ENCODE assay signal across 30 cellular contexts in the genomic region with DNA sequence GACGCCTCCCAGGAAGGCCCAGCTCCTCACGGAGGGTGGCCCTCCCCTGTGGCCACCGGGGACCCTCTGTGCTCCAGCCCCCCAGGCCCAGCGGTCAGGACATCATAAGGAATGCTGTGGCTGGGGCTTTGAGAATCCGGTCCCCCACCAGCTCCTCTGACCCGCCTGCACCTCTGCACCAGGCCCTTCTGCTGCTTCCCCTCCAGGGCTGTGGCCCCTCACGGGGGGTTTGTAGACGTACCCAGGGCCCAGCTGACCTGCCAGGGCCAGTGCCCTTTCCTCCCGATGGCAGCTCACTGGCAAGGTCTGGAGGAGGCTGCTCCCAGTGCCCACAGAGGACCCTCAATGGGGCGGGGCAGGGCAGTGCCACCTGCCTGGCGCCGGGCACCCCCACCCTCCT.
"Had no signal": no experiment of that assay in that cellular context is flagged by ENCODE, and none has a peak within 500 bp of the region (broad histone marks: within the 10 kb centered on the region; RNA-seq: fewer than 3 reads in every experiment).

No MANE protein-coding gene starts in this region.

- H3K27ac ChIP-seq: KMS-11 had no signal

- H3K36me3 ChIP-seq: MG63 had no signal

- H3K4me2 ChIP-seq: KMS-11 had no signal

- H3K9ac ChIP-seq: KMS-11 had no signal

- H3K9me3 ChIP-seq: MG63 had no signal

- DNase-seq: Karpas-422, Kasumi-1, KG1, MG63, MM.1S, MV-4-11, NCI-H1048, NCI-H1092, NCI-H1092 treated with DMSO at 0.1 percent for 48 hours, NCI-H1417 treated with DMSO at 0.1 percent for 48 hours, NCI-H1436, NCI-H1436 treated with DMSO at 0.1 percent for 48 hours, NCI-H146, NCI-H1694, NCI-H1694 treated with DMSO at 0.1 percent for 48 hours, NCI-H187, NCI-H187 treated with DMSO at 0.1 percent for 48 hours, NCI-H1930, NCI-H2029, NCI-H2029 treated with DMSO at 0.1 percent for 48 hours, NCI-H2081, NCI-H2081 treated with DMSO at 0.1 percent for 48 hours, NCI-H2107, NCI-H2171, NCI-H2227 treated with DMSO at 0.1 percent for 48 hours, NCI-H226, NCI-H345, NCI-H446, NCI-H446 treated with DMSO at 0.1 percent for 48 hours had no signal

- H3K4me3 ChIP-seq: MG63 had no signal
